In genomic region chr3:146544013-146544928, GRCh38 we compare ENCODE assay signal across 8 cellular contexts. TPM values are rescaled to one million over a fixed set of nuclear protein-coding genes. Genes with fewer than 3 reads are reported as not detected.
A peak's percentile ranks its signal among the peaks of the same experiment; 100 is the strongest.
DNase-seq lines count a peak whose midpoint lies in the region; ATAC-seq and TF ChIP-seq lines count a peak whose summit lies in the region.

Gene PLSCR1, minus strand, starts transcription at chr3:146544607. Its CDS starts 8,055 bp downstream, at chr3:146536552.

- TF ChIP-seq POLR2A in GM19099 (IDR thresholded peaks at IDR 0.05; ENCODE audit: extremely low read depth, insufficient read length, low read depth): peak; percentile 85

- intact Hi-C loops in left colon (cut with DNase I, micrococcal nuclease): no loop called here

- peaks cover 3% of the 10 kb centered on the region for H3K27me3 Mint-ChIP-seq in activated CD4-positive, alpha-beta T cell treated with anti-CD3 and anti-CD28 coated beads, Interleukin-2, amount 10 ng/mL, durations not matched to agents 7 days and 5 days

- POLR2A ChIA-PET in activated CD4-positive, alpha-beta T cell treated with anti-CD3 and anti-CD28 coated beads, Interleukin-2, amount 10 ng/mL, durations not matched to agents 7 days and 5 days (lab: Charles Lee): interaction anchor here (0.5 to 1.7 kb wide), 2 partner anchors 75 to 150 kb away, joined by 3 to 10 read pairs; partner anchors contain the start of gene PLSCR2

- H3K9me3 Mint-ChIP-seq in activated CD4-positive, alpha-beta T cell treated with anti-CD3 and anti-CD28 coated beads, Interleukin-2, amount 10 ng/mL, durations not matched to agents 7 days and 5 days: peaks cover 3% of the 10 kb centered on the region

- H3K27ac Mint-ChIP-seq in activated CD4-positive, alpha-beta T cell treated with anti-CD3 and anti-CD28 coated beads, Interleukin-2, amount 10 ng/mL, durations not matched to agents 7 days and 5 days: peak within 1 kb of the TSS; percentile 94

- H3K4me1 Mint-ChIP-seq in activated CD4-positive, alpha-beta T cell treated with anti-CD3 and anti-CD28 coated beads, Interleukin-2, amount 10 ng/mL, durations not matched to agents 7 days and 5 days: peaks cover 74% of the 10 kb centered on the region

- H3K4me3 Mint-ChIP-seq in activated CD4-positive, alpha-beta T cell treated with anti-CD3 and anti-CD28 coated beads, Interleukin-2, amount 10 ng/mL, durations not matched to agents 7 days and 5 days: peak within 1 kb of the TSS; percentile 86

- DNase-seq in Ammon's horn (ENCODE audit: low spot score) (peak; percentile 85), NCI-H526 (lab: John Stamatoyannopoulos, UW) (peak; percentile 93 to 95), cortex of kidney (lab: John Stamatoyannopoulos, UW) (peak; percentile 78), left colon (peak; percentile 91 to 97)
- DNase-seq in activated CD4-positive, alpha-beta T cell treated with anti-CD3 and anti-CD28 coated beads, Interleukin-2, amount 10 ng/mL, durations not matched to agents 7 days and 5 days: peak; percentile 90
- peak; percentile 56 to 58 for DNase-seq in stimulated activated CD4-positive, alpha-beta T cell treated with anti-CD3 and anti-CD28 coated beads, Interleukin-1b, Interleukin-23, amount 100 ng/mL, for 4 hours (ENCODE audit: low read depth in 2 of 2)

- H3K36me3 Mint-ChIP-seq in activated CD4-positive, alpha-beta T cell treated with anti-CD3 and anti-CD28 coated beads, Interleukin-2, amount 10 ng/mL, durations not matched to agents 7 days and 5 days (ENCODE audit: low read depth): peaks cover 48% of the 10 kb centered on the region

- peak; percentile 85 for ATAC-seq in HG03378 (IDR thresholded peaks at IDR 0.05; ENCODE audit: unreplicated experiment)
- peak; percentile 87 for ATAC-seq in left colon

- CTCF ChIA-PET in activated CD4-positive, alpha-beta T cell treated with anti-CD3 and anti-CD28 coated beads, Interleukin-2, amount 10 ng/mL, durations not matched to agents 7 days and 5 days (lab: Charles Lee): interaction anchor here (1.0 to 1.5 kb wide), 3 partner anchors 9 to 33 kb away, joined by 3 to 4 read pairs (median 3); no protein-coding TSS in a partner anchor

RNA-seq across cellular contexts. Expression of gene PLSCR1, which starts in this region (rescaled TPM):
- 100 to 1,000 TPM; 137 to 146 TPM for total RNA-seq in activated CD4-positive, alpha-beta T cell treated with anti-CD3 and anti-CD28 coated beads, Interleukin-2, amount 10 ng/mL, durations not matched to agents 7 days and 5 days
- 100 to 1,000 TPM; 168 to 292 TPM for total RNA-seq in left colon

Comparison
In these comparisons a context has a peak if more than half of its experiments do, and no peak if none do; other contexts are left out.
1. Peak in every context shown above with its lines: DNase-seq and ATAC-seq.